Comparison of ENCODE assay signal across 1 cellular context in the genomic region with DNA sequence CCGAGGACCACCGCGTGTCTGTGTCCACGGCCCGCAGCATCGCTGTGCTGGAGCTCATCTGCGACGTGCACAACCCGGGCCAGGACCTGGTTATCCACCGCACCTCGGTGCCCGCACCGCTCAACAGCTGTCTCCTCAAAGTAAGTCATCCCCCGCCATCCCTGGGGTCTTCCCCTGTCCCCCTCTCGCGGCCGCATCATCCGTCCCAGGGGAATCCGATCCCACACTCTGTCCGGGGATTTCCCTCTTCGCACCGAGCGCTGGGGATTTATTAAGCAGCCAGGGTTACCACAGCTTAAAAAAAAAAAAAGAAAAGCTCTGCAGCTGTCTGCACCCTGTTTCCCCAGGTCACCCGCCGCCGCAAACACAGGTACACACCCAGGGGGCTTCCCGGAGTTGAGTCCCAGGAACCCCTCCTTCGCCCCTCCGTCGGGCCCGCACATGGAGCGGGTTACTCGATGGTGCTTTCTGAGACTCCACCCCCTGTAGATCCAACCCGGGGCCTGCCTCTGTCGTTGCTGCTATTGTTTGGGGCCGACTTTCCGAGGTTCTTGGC.
TF ChIP-seq lines count a peak whose summit lies in the region.

No MANE protein-coding gene starts in this region.

TF ChIP-seq in HepG2, 621 proteins besides CTCF, POLR2A, EP300 and RAD21 (continued from another document):
- TF ChIP-seq GPBP1L1 (CRISPR knock-in tag; IDR thresholded peaks at IDR 0.05) (no peak), ZNF891 (CRISPR knock-in tag; IDR thresholded peaks at IDR 0.05) (no peak), ZNF354B (CRISPR knock-in tag; IDR thresholded peaks at IDR 0.05) (no peak), JDP2 (CRISPR knock-in tag; IDR thresholded peaks at IDR 0.05; ENCODE audit: borderline replicate concordance) (no peak)
